In genomic region chr10:94292448-94293118, GRCh38 we compare ENCODE assay signal across 10 cellular contexts.
DNase-seq lines count a peak whose midpoint lies in the region; ATAC-seq and TF ChIP-seq lines count a peak whose summit lies in the region.
"Had no signal": no experiment of that assay in that cellular context is flagged by ENCODE, and none has a peak within 500 bp of the region (broad histone marks: within the 10 kb centered on the region; RNA-seq: fewer than 3 reads in every experiment).

No MANE protein-coding gene starts in this region.

- H3K4me3 ChIP-seq in cardiac fibroblast (replicated peaks in 1 of 2; ENCODE audit: low read depth in 2 of 2, low read length in 2 of 2) = no peak overlapping the region

- peak; percentile 16 for DNase-seq in Ammon's horn (ENCODE audit: low spot score)
- peak; percentile 51 for DNase-seq in M059J (ENCODE audit: low read depth)
- DNase-seq in cardiac fibroblast (ENCODE audit: low read depth in 2 of 2) = peak; percentile 82 to 87
- DNase-seq in mucosa of gallbladder (ENCODE audit: low spot score) = peak; percentile 23
- DNase-seq in NCI-H1417 (lab: John Stamatoyannopoulos, UW) = no peak
- DNase-seq: CD4-positive, alpha-beta T cell; effector memory CD4-positive, alpha-beta T cell had no signal

- TF ChIP-seq CTCF in cardiac fibroblast (IDR thresholded peaks at IDR 0.05; ENCODE audit: low read depth, low read length) = no peak

- ATAC-seq in GM21515 (IDR thresholded peaks at IDR 0.05; ENCODE audit: unreplicated experiment) (no peak), HG03097 (IDR thresholded peaks at IDR 0.05; ENCODE audit: low FRiP score, unreplicated experiment) (no peak), GM19395 (IDR thresholded peaks at IDR 0.05; ENCODE audit: unreplicated experiment) (no peak)

Comparison
In these comparisons a context has a peak if more than half of its experiments do, and no peak if none do; other contexts are left out.
1. DNase-seq: peak in Ammon's horn (single experiment), M059J (single experiment), cardiac fibroblast (2 of 2) and mucosa of gallbladder (single experiment); none in NCI-H1417 (0 of 3).